21 cellular contexts compared by ENCODE assay signal in genomic region chr4:25755911-25756310, GRCh38.
DNase-seq lines count a peak whose midpoint lies in the region; ATAC-seq and TF ChIP-seq lines count a peak whose summit lies in the region.
"Had no signal": no experiment of that assay in that cellular context is flagged by ENCODE, and none has a peak within 500 bp of the region (broad histone marks: within the 10 kb centered on the region; RNA-seq: fewer than 3 reads in every experiment).

No MANE protein-coding gene starts in this region.

- H3K9me3 ChIP-seq in OCI-LY3 (ENCODE audit: insufficient read depth, low read length) (no peaks in the 10 kb centered on the region), esophagus squamous epithelium (no peaks in the 10 kb centered on the region)

- H3K4me3 Mint-ChIP-seq in Calu3 (ENCODE audit: low read depth, unreplicated experiment) (no peak overlapping the region), immature natural killer cell (no peak overlapping the region)
- H3K4me3 Mint-ChIP-seq: CD8-positive, alpha-beta T cell; T-helper 17 cell had no signal

- H3K9me3 Mint-ChIP-seq in Calu3 (ENCODE audit: low read depth, unreplicated experiment) (no peaks in the 10 kb centered on the region), immature natural killer cell (no peaks in the 10 kb centered on the region)
- H3K9me3 Mint-ChIP-seq: CD8-positive, alpha-beta T cell had no signal

- no peak for TF ChIP-seq POLR2A in esophagus squamous epithelium (IDR thresholded peaks at IDR 0.05)

- H3K27me3 Mint-ChIP-seq in Calu3 (ENCODE audit: unreplicated experiment) (no peaks in the 10 kb centered on the region), immature natural killer cell (ENCODE audit: low read depth in 3 of 3) (no peaks in the 10 kb centered on the region)
- H3K27me3 Mint-ChIP-seq: T-helper 17 cell had no signal

- no TSS peak for BruUV-seq in Calu3 (replicated peaks; lab: Mats Ljungman, UMichigan)

- CTCF ChIA-PET in Calu3 (lab: Charles Lee): interaction anchor here (1.7 to 2.5 kb wide), 2 partner anchors 36 to 314 kb away, joined by 6 to 9 read pairs; no protein-coding TSS in a partner anchor

- H3K27ac ChIP-seq in OCI-LY3 (ENCODE audit: low read length) (no peak overlapping the region), esophagus squamous epithelium (no peak overlapping the region)
- H3K27ac ChIP-seq: C4-2B, HL-60, PC-9, SJCRH30 had no signal

- H2AFZ ChIP-seq in OCI-LY3 (ENCODE audit: low read depth, low read length): no peak overlapping the region
- H2AFZ ChIP-seq: PC-9 had no signal

- peaks cover 64% of the 10 kb centered on the region for H3K36me3 Mint-ChIP-seq in Calu3 (ENCODE audit: insufficient read depth, unreplicated experiment)
- peaks cover 22 to 51% (median 32%) of the 10 kb centered on the region in 3 donors for H3K36me3 Mint-ChIP-seq in immature natural killer cell

- DNase-seq in Calu3 (no peak), esophagus squamous epithelium (lab: John Stamatoyannopoulos, UW) (no peak), immature natural killer cell (no peak), NCI-H82 treated with DMSO at 0.1 percent for 48 hours (lab: John Stamatoyannopoulos, UW; ENCODE audit: unreplicated experiment) (no peak)
- DNase-seq: CD8-positive, alpha-beta T cell; Kasumi-1; NCI-H1436; NCI-H2107; NCI-H446; NCI-H524 treated with DMSO at 0.1 percent for 48 hours; NK-92 treated with Interleukin-12 subunit alpha and Interleukin-12 subunit beta, amount 100 ng/mL, for 24 hours; PC-9; SJCRH30; T-helper 17 cell had no signal

- no peaks in the 10 kb centered on the region for H3K27me3 ChIP-seq in OCI-LY3 (ENCODE audit: low read depth, low read length)
- H3K27me3 ChIP-seq in esophagus squamous epithelium: no peaks in the 10 kb centered on the region
- H3K27me3 ChIP-seq: SJCRH30 had no signal

- ATAC-seq in HG03095 (IDR thresholded peaks at IDR 0.05; ENCODE audit: unreplicated experiment): peak; percentile 82
- ATAC-seq in HG02588 (IDR thresholded peaks at IDR 0.05; ENCODE audit: unreplicated experiment): no peak
- ATAC-seq: CD8-positive, alpha-beta T cell; Right ventricle myocardium inferior; SK-N-SH treated with all-trans-retinoic acid at 6 μM for 48 hours; T-helper 17 cell had no signal

- no peak overlapping the region for H3K9ac ChIP-seq in OCI-LY3 (ENCODE audit: low read length)

- TF ChIP-seq CTCF in Calu3 (IDR thresholded peaks at IDR 0.05; ENCODE audit: unreplicated experiment) (no peak), OCI-LY3 (IDR thresholded peaks at IDR 0.05; ENCODE audit: low read depth, low read length) (no peak), esophagus squamous epithelium (IDR thresholded peaks at IDR 0.05) (no peak)

- H3K36me3 ChIP-seq in OCI-LY3 (replicated peaks; ENCODE audit: low read depth, low read length): peaks cover 35% of the 10 kb centered on the region
- peaks cover 0 to 2% (median 0%) of the 10 kb centered on the region in 3 donors for H3K36me3 ChIP-seq in esophagus squamous epithelium

- intact Hi-C loops in Calu3 (cut with micrococcal nuclease; ENCODE audit: unreplicated experiment): loop anchor here (2.0 to 10.0 kb wide), 3 partner anchors 101 to 315 kb away; partner anchors contain the start of gene SLC34A2
- intact Hi-C loops in esophagus squamous epithelium (cut with DNase I): no loop called here

- 86 to 88% methylated on average over 9 of the region's 9 CpGs for WGBS in esophagus squamous epithelium, 2 donors

- peaks cover 3% of the 10 kb centered on the region; the same call in 1 of the 2 replicates for H3K4me1 ChIP-seq in OCI-LY3 (ENCODE audit: low read length)
- no peaks in the 10 kb centered on the region for H3K4me1 ChIP-seq in esophagus squamous epithelium
- H3K4me1 ChIP-seq: SJCRH30 had no signal

- peak overlapping the region; percentile 14 for H3K4me2 ChIP-seq in OCI-LY3 (ENCODE audit: low read length)
- H3K4me2 ChIP-seq: PC-9 had no signal

- H3K27ac Mint-ChIP-seq in Calu3 (ENCODE audit: unreplicated experiment) (peak overlapping the region; percentile 85), immature natural killer cell (no peak overlapping the region)
- H3K27ac Mint-ChIP-seq: CD8-positive, alpha-beta T cell; T-helper 17 cell had no signal

- H3K4me3 ChIP-seq in OCI-LY3 (ENCODE audit: low read length): peak overlapping the region; percentile 9; the same call in 1 of the 2 replicates
- no peak overlapping the region for H3K4me3 ChIP-seq in esophagus squamous epithelium
- H3K4me3 ChIP-seq: PC-9, SJCRH30 had no signal

- peaks cover 24% of the 10 kb centered on the region for H3K4me1 Mint-ChIP-seq in Calu3 (ENCODE audit: low read depth, unreplicated experiment)
- no peaks in the 10 kb centered on the region for H3K4me1 Mint-ChIP-seq in immature natural killer cell

- no peaks in the 10 kb centered on the region for H4K20me1 ChIP-seq in OCI-LY3 (ENCODE audit: insufficient read depth, low read length)

- H3K79me2 ChIP-seq in OCI-LY3 (ENCODE audit: low read length): no peaks in the 10 kb centered on the region
